Comparison of ENCODE assay signal across 14 cellular contexts in the genomic region with DNA sequence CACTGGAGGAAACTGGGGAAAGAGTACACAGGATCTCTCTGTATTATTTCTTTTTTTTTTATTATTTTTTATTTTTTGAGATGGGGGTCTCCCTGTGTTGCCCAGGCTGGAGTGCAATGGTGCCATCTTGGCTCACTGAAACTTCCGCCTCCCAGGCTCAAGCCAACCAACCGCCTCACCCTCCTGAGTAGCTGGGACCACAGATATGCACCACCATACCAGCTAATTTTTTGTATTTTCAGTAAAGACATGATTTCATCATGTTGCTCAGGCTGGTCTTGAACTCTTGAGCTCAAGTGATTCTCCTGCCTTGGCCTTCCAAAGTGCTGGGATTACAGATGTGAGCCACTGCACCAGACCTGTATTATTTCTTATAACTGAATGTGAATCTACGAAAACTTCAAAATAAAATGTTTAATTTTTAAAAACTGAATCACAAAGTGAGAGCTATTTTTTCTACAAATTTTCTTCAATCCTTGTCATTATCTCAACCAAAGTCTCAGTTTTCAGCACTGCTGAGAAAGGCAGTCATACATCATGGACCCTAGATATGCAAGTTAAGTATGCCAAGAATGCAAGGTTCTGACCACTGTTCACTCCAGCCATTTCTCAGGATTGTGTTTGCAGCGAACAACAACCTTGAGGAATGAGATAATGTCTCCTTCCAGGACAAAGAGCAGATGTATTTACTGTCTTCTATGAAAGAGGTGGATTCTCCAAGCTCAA. TPM values are rescaled to one million over a fixed set of nuclear protein-coding genes. Genes with fewer than 3 reads are reported as not detected.
DNase-seq lines count a peak whose midpoint lies in the region; ATAC-seq, FAIRE-seq and TF ChIP-seq lines count a peak whose summit lies in the region.
"Had no signal": no experiment of that assay in that cellular context is flagged by ENCODE, and none has a peak within 500 bp of the region (broad histone marks: within the 10 kb centered on the region; RNA-seq: fewer than 3 reads in every experiment).

No MANE protein-coding gene starts in this region.

- intact Hi-C loops in GM12878 (cut with micrococcal nuclease; ENCODE audit: unreplicated experiment), result loop anchor here (5.0 kb wide), 2 partner anchors 75 to 205 kb away; a partner anchor contains a TSS

- no peak overlapping the region for H3T11ph ChIP-seq in H9 (ENCODE audit: low read length)

- no peak overlapping the region for H2BK15ac ChIP-seq in H9 (ENCODE audit: low read depth, low read length)

- H2BK20ac ChIP-seq in H9 (ENCODE audit: low read depth, low read length, poor library complexity, severe bottlenecking), result no peak overlapping the region

- TF ChIP-seq RAD21 in GM12878 (IDR thresholded peaks at IDR 0.05; ENCODE audit: insufficient read depth, low read depth, low read length), result no peak

- H3K36me3 ChIP-seq in ACC112 (ENCODE audit: insufficient read depth, low read length) (peaks cover 4% of the 10 kb centered on the region), GM23338 (ENCODE audit: insufficient read depth) (peaks cover 9% of the 10 kb centered on the region; the same call in 1 of the 2 replicates), GM12878 (ENCODE audit: control insufficient read depth in 2 of 2, insufficient read depth in 2 of 2, low read length in 1 of 2) (peaks cover 0 to 4% of the 10 kb centered on the region in 2 experiments; a peak in 2 of 4 replicates)

- WGBS in GM12878 (ENCODE audit: insufficient coverage, insufficient replicate concordance, low lambda C conversion rate, missing lambda C conversion rate), result 99% methylated on average over 4 of the region's 4 CpGs
- no CpG with 5 or more reads among the region's 4 CpGs for WGBS in H9 (ENCODE audit: extremely low coverage, insufficient read length, low lambda C conversion rate)

- H3K4me1 Mint-ChIP-seq in GM23338 (peaks cover 2% of the 10 kb centered on the region; the same call in 2 of the 3 replicates), H9 (peaks cover 8 to 11% of the 10 kb centered on the region in 2 experiments)

- no peak overlapping the region for H3K14ac ChIP-seq in H9 (ENCODE audit: insufficient read depth, low read length)

- peaks cover 12% of the 10 kb centered on the region for H3K4me1 ChIP-seq in ACC112 (ENCODE audit: control insufficient read depth, insufficient read depth, low read length, unreplicated experiment)
- peaks cover 6% of the 10 kb centered on the region for H3K4me1 ChIP-seq in GM23338 (ENCODE audit: insufficient read depth)
- 0 out of 2 replicates have a peak, but pooled peaks cover 3% of the 10 kb centered on the region for H3K4me1 ChIP-seq in GM12878 (ENCODE audit: control insufficient read depth, insufficient read depth, low read length)
- no peaks in the 10 kb centered on the region; the same call in 1 of the 2 replicates for H3K4me1 ChIP-seq in H9 (ENCODE audit: insufficient read depth, low read length)

- SMC1A ChIA-PET in GM12878 (lab: Charles Lee; ENCODE audit: uncharacterized antibody, unreplicated experiment), result interaction anchor here (0.6 to 1.2 kb wide), 4 partner anchors 44 to 1649 kb away, joined by 3 to 7 read pairs (median 3); no protein-coding TSS in a partner anchor

- no peak overlapping the region for H3K23ac ChIP-seq in H9 (ENCODE audit: insufficient read length, low read depth, low read length)

- H3K56ac ChIP-seq in H9 (ENCODE audit: insufficient read length, low read depth, low read length), result no peak overlapping the region

- no peak overlapping the region for H2BK12ac ChIP-seq in H9 (ENCODE audit: insufficient read length, low read depth, low read length)

- H2BK5ac ChIP-seq in H9 (ENCODE audit: insufficient read length, low read length), result no peak overlapping the region

- H3K9ac ChIP-seq in GM12878 (ENCODE audit: control insufficient read depth, insufficient read depth, low read length) (no peak overlapping the region), H9 (ENCODE audit: extremely low read depth, insufficient read length, low read length) (no peak overlapping the region)

- H3K9me3 Mint-ChIP-seq in GM23338 (no peaks in the 10 kb centered on the region), H9 (no peaks in the 10 kb centered on the region)
- H3K9me3 Mint-ChIP-seq: stimulated activated effector memory CD8-positive, alpha-beta T cell treated with anti-CD3 and anti-CD28 coated beads, Interleukin-12 subunit alpha, Interleukin-12 subunit beta, amount 100 ng/mL, for 72 hours had no signal

- no peak overlapping the region for H4K8ac ChIP-seq in H9 (replicated peaks; ENCODE audit: insufficient read length, low read depth, low read length)

- TF ChIP-seq CTCF in GM23338 (conservative IDR thresholded peaks at IDR 0.05; ENCODE audit: low read depth in 2 of 2) (no peak), GM12878 (IDR thresholded peaks at IDR 0.05 in 2 of 3, conservative IDR thresholded peaks at IDR 0.05 in 1 of 3; ENCODE audit: control insufficient read depth in 2 of 3, extremely low read depth in 1 of 3, insufficient read depth in 1 of 3, low read depth in 3 of 3, low read length in 3 of 3) (no peak), H9 (conservative IDR thresholded peaks at IDR 0.05) (no peak), D721Med (IDR thresholded peaks at IDR 0.05; ENCODE audit: insufficient read depth, missing control alignments) (no peak)

- no peaks in the 10 kb centered on the region for H3K23me2 ChIP-seq in H9 (ENCODE audit: insufficient read length, low read depth, low read length, poor library complexity, severe bottlenecking)

- H3K4me2 ChIP-seq in GM23338 (no peak overlapping the region), GM12878 (ENCODE audit: control insufficient read depth, insufficient read depth) (peak overlapping the region; percentile 82), H9 (ENCODE audit: insufficient read depth, insufficient read length, low read length) (no peak overlapping the region)

- no peak for FAIRE-seq in GM12878 (lab: Jason Lieb, UNC)
- FAIRE-seq in D721Med (lab: Jason Lieb, UNC), result no peak
- FAIRE-seq: frontal cortex had no signal

- CTCF ChIA-PET in GM12878 (lab: Yijun Ruan, JAX), result interaction anchor here (1.5 to 2.4 kb wide), 3 partner anchors 14 to 205 kb away, joined by 4 to 5 read pairs (median 5); no protein-coding TSS in a partner anchor

- TF ChIP-seq POLR2A in GM12878 (IDR thresholded peaks at IDR 0.05; ENCODE audit: low read depth, low read length), result no peak

- H3K36me3 Mint-ChIP-seq in GM23338 (ENCODE audit: low read depth) (peaks cover 23% of the 10 kb centered on the region), H9 (ENCODE audit: insufficient read depth in 1 of 3, low read depth in 3 of 3) (peaks cover 9 to 27% (median 21%) of the 10 kb centered on the region in 3 experiments; a peak in 5 of 7 replicates)

- RAD21 ChIA-PET in GM12878 (lab: Charles Lee; ENCODE audit: unreplicated experiment), result no interaction called here

- H4K20me1 ChIP-seq in GM23338 (replicated peaks; ENCODE audit: insufficient read depth) (no peaks in the 10 kb centered on the region), GM12878 (ENCODE audit: control insufficient read depth, insufficient read depth) (no peaks in the 10 kb centered on the region), H9 (ENCODE audit: control insufficient read depth, insufficient read depth, insufficient read length) (no peaks in the 10 kb centered on the region)

- in situ Hi-C loops in GM12878 (cut with MboI), result no loop called here

- TF ChIP-seq EP300 in GM12878 (IDR thresholded peaks at IDR 0.05; ENCODE audit: borderline replicate concordance in 1 of 2, control insufficient read depth in 1 of 2, low read depth in 2 of 2, low read length in 2 of 2), result no peak

- ATAC-seq in GM23338 (no peak), GM12878 (no peak), GM19324 (IDR thresholded peaks at IDR 0.05; ENCODE audit: low FRiP score, unreplicated experiment) (no peak)
- ATAC-seq: stimulated activated effector memory CD8-positive, alpha-beta T cell treated with anti-CD3 and anti-CD28 coated beads, Interleukin-12 subunit alpha, Interleukin-12 subunit beta, amount 100 ng/mL, for 72 hours had no signal

- no peaks in the 10 kb centered on the region for H3K27me3 ChIP-seq in ACC112 (ENCODE audit: insufficient read depth, low read length)
- H3K27me3 ChIP-seq in GM23338 (ENCODE audit: insufficient read depth), result no peaks in the 10 kb centered on the region
- no peaks in the 10 kb centered on the region for H3K27me3 ChIP-seq in GM12878 (replicated peaks in 1 of 2; ENCODE audit: control insufficient read depth in 2 of 2, insufficient read depth in 2 of 2, low read length in 1 of 2)
- no peaks in the 10 kb centered on the region for H3K27me3 ChIP-seq in H9 (ENCODE audit: insufficient read depth, low read length)

- no peaks in the 10 kb centered on the region for H3K79me1 ChIP-seq in H9 (ENCODE audit: insufficient read depth, low read depth, low read length, poor library complexity, severe bottlenecking)

- no peak overlapping the region for H2AK5ac ChIP-seq in H9 (ENCODE audit: insufficient read length, low read length)

- peaks cover 22% of the 10 kb centered on the region for H3K79me2 ChIP-seq in ACC112 (ENCODE audit: control insufficient read depth, insufficient read depth, low read length, unreplicated experiment)
- peaks cover 25% of the 10 kb centered on the region for H3K79me2 ChIP-seq in GM23338 (replicated peaks; ENCODE audit: insufficient read depth)
- H3K79me2 ChIP-seq in GM12878 (ENCODE audit: control insufficient read depth, insufficient read depth, low read length), result peaks cover 25% of the 10 kb centered on the region
- H3K79me2 ChIP-seq in H9 (ENCODE audit: insufficient read depth, low read length), result 0 out of 2 replicates have a peak, but pooled peaks cover 3% of the 10 kb centered on the region

- H3K4ac ChIP-seq in H9 (ENCODE audit: low read depth, low read length), result no peak overlapping the region

- no peak overlapping the region for H3K4me3 Mint-ChIP-seq in GM23338
- no peak overlapping the region for H3K4me3 Mint-ChIP-seq in H9

- H4K91ac ChIP-seq in H9 (ENCODE audit: insufficient read length, low read depth, low read length), result no peak overlapping the region

- no peak overlapping the region for H2BK120ac ChIP-seq in H9 (ENCODE audit: low read depth, low read length, poor library complexity, severe bottlenecking)

- peak overlapping the region; percentile 89; the same call in 1 of the 2 replicates for H3K4me3 ChIP-seq in ACC112 (ENCODE audit: low read depth, low read length)
- no peak overlapping the region for H3K4me3 ChIP-seq in GM23338
- no peak overlapping the region for H3K4me3 ChIP-seq in GM12878

- H3K27ac Mint-ChIP-seq in GM23338 (no peak overlapping the region), H9 (no peak overlapping the region)

- H3K27me3 Mint-ChIP-seq in GM23338 (ENCODE audit: insufficient read depth, low read depth, poor library complexity), result peaks cover 6% of the 10 kb centered on the region
- no peaks in the 10 kb centered on the region for H3K27me3 Mint-ChIP-seq in H9 (ENCODE audit: low read depth)

- BruUV-seq in GM12878 (replicated peaks; lab: Mats Ljungman, UMichigan), result no TSS peak

- no peak overlapping the region for H2AFZ ChIP-seq in ACC112 (ENCODE audit: low read length, unreplicated experiment)
- no peak overlapping the region for H2AFZ ChIP-seq in GM23338
- no peak overlapping the region for H2AFZ ChIP-seq in GM12878 (ENCODE audit: control insufficient read depth, low read depth, low read length)
- no peak overlapping the region for H2AFZ ChIP-seq in H9 (ENCODE audit: low read length)

- H3K27ac ChIP-seq in ACC112 (ENCODE audit: low read depth, low read length), result no peak overlapping the region
- peak overlapping the region; percentile 96; the same call in 1 of the 2 replicates for H3K27ac ChIP-seq in GM23338 (ENCODE audit: low read depth)
- no peak overlapping the region for H3K27ac ChIP-seq in GM12878 (ENCODE audit: control insufficient read depth, insufficient read depth)
- H3K27ac ChIP-seq in H9 (ENCODE audit: insufficient read length, low read depth, low read length), result no peak overlapping the region

- H3K9me3 ChIP-seq in GM12878 (replicated peaks; ENCODE audit: control insufficient read depth, insufficient read depth, low read length) (no peaks in the 10 kb centered on the region), H9 (ENCODE audit: control insufficient read depth, low read depth, low read length) (no peaks in the 10 kb centered on the region)

- H3K9me2 ChIP-seq in GM23338 (ENCODE audit: insufficient read depth), result no peaks in the 10 kb centered on the region

- no peak overlapping the region for H4K5ac ChIP-seq in H9 (ENCODE audit: insufficient read length, low read depth, low read length)

- no peak for DNase-seq in GM23338 (ENCODE audit: low spot score)
- DNase-seq in GM12878 (ENCODE audit: low read depth, low spot score), result no peak
- peak; percentile 86 for DNase-seq in kidney tubule cell (ENCODE audit: low spot score)
- no peak for DNase-seq in H9
- DNase-seq in D721Med (ENCODE audit: insufficient read length, low spot score), result no peak
- no peak for DNase-seq in retina
- DNase-seq: COR-L47; midbrain; SHP77; stimulated activated CD4-positive, alpha-beta T cell treated with anti-CD3 and anti-CD28 coated beads, Interleukin-12 subunit alpha, Interleukin-12 subunit beta, amount 100 ng/mL, for 4 hours had no signal

- POLR2A ChIA-PET in GM12878 (lab: Charles Lee), result interaction anchor here (0.6 to 0.7 kb wide), 2 partner anchors 74 to 76 kb away, joined by 4 to 5 read pairs; no protein-coding TSS in a partner anchor

- H3F3A ChIP-seq in GM23338 (replicated peaks; ENCODE audit: low read depth), result no peaks in the 10 kb centered on the region

- no peak overlapping the region for H3K18ac ChIP-seq in H9 (ENCODE audit: insufficient read length, low read depth, low read length)

RNA-seq across cellular contexts. Expression of a gene that starts 2.4 kb away (rescaled TPM):
- 25.0 and 31.6 TPM in 2 replicates for total RNA-seq in GM23338 (2014; rRNA removed; shearing (Covaris generic))
- polyA plus RNA-seq in GM23338 (2016; fragmentation: Nextera tagmentation; extraction: Ambion mirVana) (53.6 and 64.0 TPM in 2 replicates), GM12878 (2011; rRNA removed) (43.5 and 58.0 TPM in 2 replicates), GM12878 (2014; fragmentation: Illumina TruSeq; extraction: Trizol) (48.9 and 58.2 TPM in 2 replicates), GM12878 (2014; fragmentation: Nextera tagmentation; extraction: Ambion mirVana) (10 to 100 TPM; 84.9 to 94.6 TPM), GM12878 (2014; rRNA removed) (31.4 and 32.0 TPM in 2 replicates), GM12878 (2016; fragmentation: Nextera tagmentation; extraction: Ambion mirVana) (10 to 100 TPM; 45.0 to 49.3 TPM)
- total RNA-seq in GM12878 (2013; cell fraction: nucleolus; rRNA removed), result 29.6 and 31.3 TPM in 2 replicates
- total RNA-seq in GM12878 (2014; rRNA removed) (29.5 and 39.5 TPM in 2 replicates), GM12878 (2014; rRNA removed; fragmentation: Illumina TruSeq; extraction: Trizol) (39.2 and 44.5 TPM in 2 replicates), GM12878 (2021) (23.5 and 25.0 TPM in 2 replicates), H9 (2021) (34.8 and 35.0 TPM in 2 replicates)
- 28.2 TPM for polyA plus RNA-seq in GM12878 (2011; ENCODE audit: low read depth)
- 14.7 and 17.5 TPM in 2 replicates for polyA plus RNA-seq in GM12878 (2011; cell fraction: cytosol; rRNA removed)
- polyA plus RNA-seq in GM12878 (2011; cell fraction: nucleus; rRNA removed), result 18.8 and 19.4 TPM in 2 replicates
- 30.8 and 33.4 TPM in 2 replicates for polyA plus RNA-seq in GM12878 (2012)
- polyA minus RNA-seq in GM12878 (2011; rRNA and poly(A)+ RNA removed), result 13.7 and 20.7 TPM in 2 replicates
- polyA minus RNA-seq in GM12878 (2011; cell fraction: cytosol; rRNA and poly(A)+ RNA removed), result 9.6 and 11.3 TPM in 2 replicates
- 9.9 and 15.5 TPM in 2 replicates for polyA minus RNA-seq in GM12878 (2011; cell fraction: nucleus; rRNA and poly(A)+ RNA removed)
